Comparison of ENCODE assay signal across 9 cellular contexts in genomic region chr11:6321356-6321755, GRCh38. TPM values are rescaled to one million over a fixed set of nuclear protein-coding genes. Genes with fewer than 3 reads are reported as not detected.
DNase-seq lines count a peak whose midpoint lies in the region; ATAC-seq and TF ChIP-seq lines count a peak whose summit lies in the region.
"Had no signal": no experiment of that assay in that cellular context is flagged by ENCODE, and none has a peak within 500 bp of the region (broad histone marks: within the 10 kb centered on the region; RNA-seq: fewer than 3 reads in every experiment).

No MANE protein-coding gene starts in this region.

- intact Hi-C loops in esophagus muscularis mucosa (cut with DNase I), result no loop called here
- intact Hi-C loops in ovary (cut with DNase I), result loop anchor here in 1 of 4 donors (10.0 kb wide), 1 partner anchor 87 kb away; the partner anchor contains the start of genes CNGA4 and FHIP1B

- no peak for TF ChIP-seq POLR2A in esophagus muscularis mucosa (IDR thresholded peaks at IDR 0.05; ENCODE audit: low read depth)
- TF ChIP-seq POLR2A in ovary (IDR thresholded peaks at IDR 0.05), result no peak

- ATAC-seq in HG03108 (IDR thresholded peaks at IDR 0.05; ENCODE audit: unreplicated experiment), result no peak

- no peaks in the 10 kb centered on the region for H3K9me3 ChIP-seq in esophagus muscularis mucosa
- no peaks in the 10 kb centered on the region for H3K9me3 ChIP-seq in ovary

- WGBS in esophagus muscularis mucosa, result 52% methylated on average over 12 of the region's 12 CpGs
- WGBS in ovary, 3 donors, result 70 to 80% (median 75%) methylated on average over 12 of the region's 12 CpGs

- no peak for TF ChIP-seq CTCF in AG09309 (IDR thresholded peaks at IDR 0.05; ENCODE audit: control insufficient read depth, insufficient read depth, low read depth, low read length, missing control alignments)
- TF ChIP-seq CTCF in esophagus muscularis mucosa (IDR thresholded peaks at IDR 0.05), result no peak
- no peak for TF ChIP-seq CTCF in ovary (IDR thresholded peaks at IDR 0.05)

- TF ChIP-seq EP300 in esophagus muscularis mucosa (IDR thresholded peaks at IDR 0.05), result no peak
- TF ChIP-seq EP300 in ovary (IDR thresholded peaks at IDR 0.05), result no peak

- H3K36me3 ChIP-seq in esophagus muscularis mucosa, result peaks cover 0 to 12% (median 2%) of the 10 kb centered on the region in 4 donors
- H3K36me3 ChIP-seq in ovary, result no peaks in the 10 kb centered on the region

- peak overlapping the region; percentile 75 for H3K4me3 ChIP-seq in AG09309 (ENCODE audit: control insufficient read depth, low read depth, low read length)
- H3K4me3 ChIP-seq in esophagus muscularis mucosa, result peak overlapping the region; percentile 66 to 84 (median 74)
- no peak overlapping the region for H3K4me3 ChIP-seq in ovary

- H3K4me1 ChIP-seq in esophagus muscularis mucosa, result peaks cover 38 to 56% (median 49%) of the 10 kb centered on the region in 4 donors
- no peaks in the 10 kb centered on the region for H3K4me1 ChIP-seq in ovary (ENCODE audit: insufficient read depth)

- DNase-seq in AG09309 (ENCODE audit: low read depth) (no peak), RPMI7951 (ENCODE audit: low read depth) (peak; percentile 16), esophagus muscularis mucosa (ENCODE audit: extremely low spot score) (no peak), ovary (no peak), ureter (ENCODE audit: low spot score) (no peak), NCI-H146 (lab: John Stamatoyannopoulos, UW) (no peak), COR-L47 (lab: John Stamatoyannopoulos, UW) (no peak)
- DNase-seq: NCI-H526 treated with DMSO at 0.1 percent for 48 hours had no signal

- H3K27me3 ChIP-seq in esophagus muscularis mucosa, result no peaks in the 10 kb centered on the region
- H3K27me3 ChIP-seq in ovary, result no peaks in the 10 kb centered on the region

- H3K27ac ChIP-seq in esophagus muscularis mucosa (replicated peaks in 1 of 4) (peak overlapping the region; percentile 98 to 99 (median 98)), ovary (peak overlapping the region; percentile 96 to 98)

RNA-seq across cellular contexts. Expression of gene CAVIN3, which starts 1.1 kb away (rescaled TPM):
- 200 and 367 TPM in 2 replicates for total RNA-seq in RPMI7951 (2014; rRNA removed; shearing (Covaris generic))
- total RNA-seq in esophagus muscularis mucosa (100 to 1,000 TPM; 172 to 298 (median 264) TPM), ovary (100 to 1,000 TPM in 1 of 7 donors, 10 to 100 TPM in 6; 43.3 to 119 (median 70.3) TPM), ureter (39.0 TPM)
- 10 to 100 TPM; 36.7 to 61.2 TPM for polyA plus RNA-seq in ovary
